Comparison of ENCODE assay signal across 12 cellular contexts in genomic region chr16:81466351-81466960, GRCh38. TPM values are rescaled to one million over a fixed set of nuclear protein-coding genes. Genes with fewer than 3 reads are reported as not detected.
A peak's percentile ranks its signal among the peaks of the same experiment; 100 is the strongest.
DNase-seq lines count a peak whose midpoint lies in the region; ATAC-seq, FAIRE-seq and TF ChIP-seq lines count a peak whose summit lies in the region.
"Had no signal": no experiment of that assay in that cellular context is flagged by ENCODE, and none has a peak within 500 bp of the region (broad histone marks: within the 10 kb centered on the region; RNA-seq: fewer than 3 reads in every experiment).

No MANE protein-coding gene starts in this region.

- peaks cover 7% of the 10 kb centered on the region for H3K4me1 ChIP-seq in mesodermal cell (ENCODE audit: control insufficient read depth, insufficient read depth, low read length, poor library complexity, severe bottlenecking)

- H3K27me3 ChIP-seq in bronchial epithelial cell (ENCODE audit: control insufficient read depth, insufficient read depth, low read length) = no peaks in the 10 kb centered on the region

- H3K4me3 ChIP-seq in AG10803 (ENCODE audit: low read length) (no peak overlapping the region), bronchial epithelial cell (ENCODE audit: low read depth, low read length) (no peak overlapping the region), mesodermal cell (ENCODE audit: extremely low read depth, insufficient read depth, low read length, poor library complexity, severe bottlenecking) (no peak overlapping the region)

- TF ChIP-seq CTCF in AG10803 (conservative IDR thresholded peaks at IDR 0.05; ENCODE audit: low read length) (no peak), bronchial epithelial cell (IDR thresholded peaks at IDR 0.05; ENCODE audit: insufficient read depth, low read length, severe bottlenecking) (no peak)

- FAIRE-seq in bronchial epithelial cell (lab: Jason Lieb, UNC) = no peak

- peak overlapping the region; percentile 10 for H3K27ac ChIP-seq in mesodermal cell (ENCODE audit: low read depth, low read length, severe bottlenecking)

- no peaks in the 10 kb centered on the region for H3K9me3 ChIP-seq in mesodermal cell (ENCODE audit: control insufficient read depth, low read length)

- peak; percentile 70 for DNase-seq in AG10803 (ENCODE audit: low read depth)
- DNase-seq in GM03348 (ENCODE audit: low spot score) = peak; percentile 54
- DNase-seq in bronchial epithelial cell (ENCODE audit: low read depth) = peak; percentile 43
- no peak for DNase-seq in activated CD8-positive, alpha-beta memory T cell treated with anti-CD3 and anti-CD28 coated beads, Interleukin-2, amount 50 U/mL, for 48 hours
- no peak for DNase-seq in activated CD4-positive, alpha-beta T cell treated with anti-CD3 and anti-CD28 coated beads, Interleukin-2, amount 50 U/mL, for 4 hours
- DNase-seq: activated CD8-positive, alpha-beta memory T cell treated with anti-CD3 and anti-CD28 coated beads for 24 hours; activated naive CD4-positive, alpha-beta T cell treated with anti-CD3 and anti-CD28 coated beads, Interleukin-2, amount 50 U/mL, for 16 hours; effector CD8-positive, alpha-beta T cell; mesenchymal stem cell had no signal

- WGBS in mesodermal cell (ENCODE audit: insufficient coverage in 2 of 2), 2 experiments = 85 to 90% methylated on average over 7 of the region's 7 CpGs

- H3K36me3 ChIP-seq in bronchial epithelial cell (ENCODE audit: control insufficient read depth, insufficient read depth, low read length) (peaks cover 18% of the 10 kb centered on the region), mesodermal cell (ENCODE audit: control insufficient read depth, insufficient read depth, low read length) (peaks cover 27% of the 10 kb centered on the region)

- ATAC-seq in HG02763 (IDR thresholded peaks at IDR 0.05; ENCODE audit: unreplicated experiment) = no peak
- no peak for ATAC-seq in GM21381 (IDR thresholded peaks at IDR 0.05; ENCODE audit: unreplicated experiment)

RNA-seq across cellular contexts. Expression of gene CMIP, which starts 21.8 kb away (rescaled TPM):
- total RNA-seq in bronchial epithelial cell = 21.1 and 22.3 TPM in 2 replicates
- polyA plus RNA-seq in mesodermal cell (2013, experiment 1 of 2) = 43.4 TPM
- 38.5 TPM for polyA plus RNA-seq in mesodermal cell (2013, experiment 2 of 2)

Comparison
In these comparisons a context has a peak if more than half of its experiments do, and no peak if none do; other contexts are left out.
1. DNase-seq: peak in AG10803 (single experiment), GM03348 (single experiment) and bronchial epithelial cell (single experiment); none in activated CD8-positive, alpha-beta memory T cell treated with anti-CD3 and anti-CD28 coated beads, Interleukin-2, amount 50 U/mL, for 48 hours (single experiment) and activated CD4-positive, alpha-beta T cell treated with anti-CD3 and anti-CD28 coated beads, Interleukin-2, amount 50 U/mL, for 4 hours (0 of 2).